33 cellular contexts compared by ENCODE assay signal in genomic region chr2:231034291-231034882, GRCh38. TPM values are rescaled to one million over a fixed set of nuclear protein-coding genes. Genes with fewer than 3 reads are reported as not detected.
DNase-seq lines count a peak whose midpoint lies in the region; ATAC-seq and TF ChIP-seq lines count a peak whose summit lies in the region.
"Had no signal": no experiment of that assay in that cellular context is flagged by ENCODE, and none has a peak within 500 bp of the region (broad histone marks: within the 10 kb centered on the region; RNA-seq: fewer than 3 reads in every experiment).

No MANE protein-coding gene starts in this region.

- peaks cover 11% of the 10 kb centered on the region for H3K4me1 Mint-ChIP-seq in mesothelial cell of epicardium
- H3K4me1 Mint-ChIP-seq: activated T-helper 17 cell treated with anti-CD3 and anti-CD28 coated beads, Interleukin-2, amount 50 U/mL, for 72 hours; central memory CD8-positive, alpha-beta T cell had no signal

- DNase-seq in LoVo (ENCODE audit: low spot score) (peak; percentile 64), RPMI8226 (peak; percentile 80), mesothelial cell of epicardium (ENCODE audit: low spot score in 2 of 2, unreplicated experiment in 2 of 2) (no peak)
- no peak for DNase-seq in activated naive CD4-positive, alpha-beta T cell treated with Interleukin-2 at 50 U/mL for 16 hours
- DNase-seq: activated CD4-positive, alpha-beta T cell treated with anti-CD3 and anti-CD28 coated beads, Interleukin-2, amount 50 U/mL, for 1 hour; activated CD8-positive, alpha-beta memory T cell treated with anti-CD3 and anti-CD28 coated beads, Interleukin-2, amount 50 U/mL, for 4 hours; activated naive CD8-positive, alpha-beta T cell treated with anti-CD3 and anti-CD28 coated beads for 36 hours; BE2C; Calu3; heart left ventricle; KG1; left lung; NCI-H1092; NCI-H1930; NCI-H345; NCI-H774; stimulated activated CD4-positive, alpha-beta T cell treated with anti-CD3 and anti-CD28 coated beads, Interleukin-2, amount 100 ng/mL, for 24 hours; stimulated activated naive CD4-positive, alpha-beta T cell; testis had no signal

- no peak for TF ChIP-seq CTCF in 22Rv1 (IDR thresholded peaks at IDR 0.05)
- TF ChIP-seq CTCF in mesothelial cell of epicardium (IDR thresholded peaks at IDR 0.05; ENCODE audit: unreplicated experiment) = no peak

- H3K4me3 Mint-ChIP-seq in mesothelial cell of epicardium = no peak overlapping the region
- H3K4me3 Mint-ChIP-seq: activated naive CD8-positive, alpha-beta T cell treated with anti-CD3 and anti-CD28 coated beads for 36 hours; activated T-helper 17 cell treated with anti-CD3 and anti-CD28 coated beads, Interleukin-2, amount 50 U/mL, for 72 hours; central memory CD8-positive, alpha-beta T cell; T-helper 1 cell treated with Interleukin-12 subunit alpha and Interleukin-12 subunit beta and Interleukin-4 antibody, amounts not matched to agents 30 μg/mL and 1 μg/mL, for 36 hours had no signal

- H3K27ac ChIP-seq in 22Rv1 = peak overlapping the region; percentile 61
- H3K27ac ChIP-seq: heart left ventricle, left lung, testis had no signal

- no peak for ATAC-seq in HG02678 (IDR thresholded peaks at IDR 0.05; ENCODE audit: unreplicated experiment)
- no peak for ATAC-seq in HG03039 (IDR thresholded peaks at IDR 0.05; ENCODE audit: unreplicated experiment)
- ATAC-seq in GM21390 (IDR thresholded peaks at IDR 0.05; ENCODE audit: unreplicated experiment) = no peak
- ATAC-seq: activated T-helper 17 cell treated with anti-CD3 and anti-CD28 coated beads, Interleukin-2, amount 50 U/mL, for 72 hours; heart left ventricle; left lung; Panc1 had no signal

- peaks cover 58% of the 10 kb centered on the region for H3K27me3 Mint-ChIP-seq in mesothelial cell of epicardium (ENCODE audit: low read depth)

- H3K27ac Mint-ChIP-seq in mesothelial cell of epicardium = peak overlapping the region; percentile 19
- H3K27ac Mint-ChIP-seq: activated naive CD8-positive, alpha-beta T cell treated with anti-CD3 and anti-CD28 coated beads for 36 hours; activated T-helper 17 cell treated with anti-CD3 and anti-CD28 coated beads, Interleukin-2, amount 50 U/mL, for 72 hours; progenitor cell of endocrine pancreas; T-helper 1 cell treated with Interleukin-12 subunit alpha and Interleukin-12 subunit beta and Interleukin-4 antibody, amounts not matched to agents 30 μg/mL and 1 μg/mL, for 36 hours had no signal

- no peaks in the 10 kb centered on the region for H3K36me3 Mint-ChIP-seq in mesothelial cell of epicardium
- H3K36me3 Mint-ChIP-seq: activated naive CD8-positive, alpha-beta T cell treated with anti-CD3 and anti-CD28 coated beads for 36 hours had no signal

- H3K9me3 Mint-ChIP-seq in mesothelial cell of epicardium = no peaks in the 10 kb centered on the region
- H3K9me3 Mint-ChIP-seq: activated naive CD8-positive, alpha-beta T cell treated with anti-CD3 and anti-CD28 coated beads for 36 hours; activated T-helper 17 cell treated with anti-CD3 and anti-CD28 coated beads, Interleukin-2, amount 50 U/mL, for 72 hours; central memory CD8-positive, alpha-beta T cell; T-helper 1 cell treated with Interleukin-12 subunit alpha and Interleukin-12 subunit beta and Interleukin-4 antibody, amounts not matched to agents 30 μg/mL and 1 μg/mL, for 36 hours had no signal

RNA-seq across cellular contexts. Expression of gene C2orf72, which starts 2.9 kb away (rescaled TPM):
- total RNA-seq in mesothelial cell of epicardium = 0.76 to 0.78 TPM (median 0.77 TPM) in 3 replicates

RNA-seq across cellular contexts. Expression of gene PSMD1, which starts 22.3 kb away (rescaled TPM):
- total RNA-seq in mesothelial cell of epicardium = 78.9 to 83.6 TPM (median 83.3 TPM) in 3 replicates

RNA-seq across cellular contexts. Expression of gene SPATA3, which starts 38.5 kb away (rescaled TPM):
- total RNA-seq in mesothelial cell of epicardium = not detected in 3 replicates
- total RNA-seq: A172; activated naive CD8-positive, alpha-beta T cell treated with anti-CD3 and anti-CD28 coated beads for 36 hours; astrocyte; Calu3; H4; heart left ventricle; left lung; mucosa of gallbladder; progenitor cell of endocrine pancreas; SK-MEL-5 had no signal

Comparison
In these comparisons a context has a peak if more than half of its experiments do, and no peak if none do; other contexts are left out.
1. DNase-seq: peak in LoVo (single experiment) and RPMI8226 (single experiment); none in mesothelial cell of epicardium (0 of 2) and activated naive CD4-positive, alpha-beta T cell treated with Interleukin-2 at 50 U/mL for 16 hours (single experiment).